In the genomic region with DNA sequence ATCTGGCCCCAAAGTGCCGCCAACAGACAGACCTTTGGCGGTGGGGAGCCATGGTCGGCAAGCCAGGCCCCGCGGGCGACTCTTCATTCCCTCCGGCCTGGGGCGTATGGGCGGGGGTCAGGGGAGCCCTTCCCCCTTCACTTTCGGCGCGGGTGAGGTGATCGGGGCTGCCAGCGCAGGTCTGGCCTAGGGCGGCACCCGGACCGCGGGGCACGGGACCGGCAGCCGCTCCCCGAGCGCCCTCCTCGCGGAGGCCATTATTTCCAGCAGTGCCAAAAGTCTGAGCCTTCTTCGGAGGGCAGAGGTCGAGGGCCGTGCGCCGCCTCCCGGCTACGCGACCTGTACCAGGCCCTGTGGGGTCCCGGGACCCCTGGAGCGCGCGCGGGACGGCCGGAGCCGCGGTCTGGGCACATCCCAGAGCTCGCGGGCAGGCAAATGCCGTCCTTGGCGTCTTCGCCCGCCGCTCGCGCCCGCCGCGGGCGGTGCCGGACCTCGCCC, we compare ENCODE assay signal across 8 cellular contexts. TPM values are rescaled to one million over a fixed set of nuclear protein-coding genes. Genes with fewer than 3 reads are reported as not detected.
DNase-seq lines count a peak whose midpoint lies in the region; ATAC-seq, FAIRE-seq and TF ChIP-seq lines count a peak whose summit lies in the region.

No MANE protein-coding gene starts in this region.

- no peak for TF ChIP-seq CTCF in GM06990 (IDR thresholded peaks at IDR 0.05; ENCODE audit: insufficient read depth, low read length, poor library complexity, severe bottlenecking)
- no peak for TF ChIP-seq CTCF in esophagus squamous epithelium (IDR thresholded peaks at IDR 0.05)
- no peak for TF ChIP-seq CTCF in nephron (IDR thresholded peaks at IDR 0.05; ENCODE audit: unreplicated experiment in 3 of 3)

- ATAC-seq in GM21515 (IDR thresholded peaks at IDR 0.05; ENCODE audit: unreplicated experiment) = peak; percentile 24
- ATAC-seq in activated CD8-positive, alpha-beta T cell treated with anti-CD3 and anti-CD28 coated beads, Interleukin-2, amount 10 ng/mL, durations not matched to agents 7 days and 5 days = peak; percentile 30

- H3K27me3 ChIP-seq in GM06990 (replicated peaks; ENCODE audit: control insufficient read depth, insufficient read depth, low read length) (no peaks in the 10 kb centered on the region), HUES48 (ENCODE audit: control insufficient read depth, insufficient read depth, low read length) (no peaks in the 10 kb centered on the region), esophagus squamous epithelium (no peaks in the 10 kb centered on the region)

- CTCF ChIA-PET in activated CD8-positive, alpha-beta T cell treated with anti-CD3 and anti-CD28 coated beads, Interleukin-2, amount 10 ng/mL, durations not matched to agents 7 days and 5 days (lab: Charles Lee) = no interaction called here

- H3K4me3 ChIP-seq in GM06990 (replicated peaks; ENCODE audit: low read depth, low read length) = peak overlapping the region; percentile 75
- peak overlapping the region; percentile 70 for H3K4me3 ChIP-seq in HUES48 (ENCODE audit: low read depth, low read length)
- H3K4me3 ChIP-seq in esophagus squamous epithelium = peak overlapping the region; percentile 65 to 84 (median 82)

- H3K27ac ChIP-seq in HUES48 (ENCODE audit: low read depth, low read length) (peak overlapping the region; percentile 96), esophagus squamous epithelium (peak overlapping the region; percentile 96 to 99 (median 97))

- H3K27me3 Mint-ChIP-seq in activated CD8-positive, alpha-beta T cell treated with anti-CD3 and anti-CD28 coated beads, Interleukin-2, amount 10 ng/mL, durations not matched to agents 7 days and 5 days (ENCODE audit: low read depth) = no peaks in the 10 kb centered on the region
- no peaks in the 10 kb centered on the region for H3K27me3 Mint-ChIP-seq in nephron (ENCODE audit: low read depth)

- WGBS in esophagus squamous epithelium, 2 donors = no CpG with 5 or more reads among the region's 57 CpGs

- peak overlapping the region; percentile 93 for H3K27ac Mint-ChIP-seq in activated CD8-positive, alpha-beta T cell treated with anti-CD3 and anti-CD28 coated beads, Interleukin-2, amount 10 ng/mL, durations not matched to agents 7 days and 5 days
- peak overlapping the region; percentile 77 to 98 (median 97) for H3K27ac Mint-ChIP-seq in nephron

- peaks cover 7% of the 10 kb centered on the region for H3K36me3 Mint-ChIP-seq in activated CD8-positive, alpha-beta T cell treated with anti-CD3 and anti-CD28 coated beads, Interleukin-2, amount 10 ng/mL, durations not matched to agents 7 days and 5 days (ENCODE audit: low read depth)
- no peaks in the 10 kb centered on the region for H3K36me3 Mint-ChIP-seq in nephron (ENCODE audit: low read depth)

- TF ChIP-seq POLR2A in esophagus squamous epithelium (IDR thresholded peaks at IDR 0.05) = no peak

- no peak for FAIRE-seq in urothelium cell line (lab: Jason Lieb, UNC)

- H3K4me3 Mint-ChIP-seq in activated CD8-positive, alpha-beta T cell treated with anti-CD3 and anti-CD28 coated beads, Interleukin-2, amount 10 ng/mL, durations not matched to agents 7 days and 5 days = peak overlapping the region; percentile 96
- H3K4me3 Mint-ChIP-seq in nephron = peak overlapping the region; percentile 93 to 96 (median 94)

- H3K4me1 ChIP-seq in HUES48 (ENCODE audit: control insufficient read depth, insufficient read depth, low read length) = peaks cover 4% of the 10 kb centered on the region; the same call in 1 of the 2 replicates
- H3K4me1 ChIP-seq in esophagus squamous epithelium = peaks cover 0 to 27% (median 9%) of the 10 kb centered on the region in 3 donors

- intact Hi-C loops in esophagus squamous epithelium (cut with DNase I) = no loop called here

- no peaks in the 10 kb centered on the region for H3K9me3 Mint-ChIP-seq in activated CD8-positive, alpha-beta T cell treated with anti-CD3 and anti-CD28 coated beads, Interleukin-2, amount 10 ng/mL, durations not matched to agents 7 days and 5 days (ENCODE audit: insufficient read depth)
- H3K9me3 Mint-ChIP-seq in nephron = peaks cover 8% of the 10 kb centered on the region

- peak overlapping the region; percentile 88 for H3K9ac ChIP-seq in HUES48 (ENCODE audit: low read depth, low read length)

- POLR2A ChIA-PET in activated CD8-positive, alpha-beta T cell treated with anti-CD3 and anti-CD28 coated beads, Interleukin-2, amount 10 ng/mL, durations not matched to agents 7 days and 5 days (lab: Charles Lee) = interaction anchor here (0.5 to 1.3 kb wide), 8 partner anchors 9 to 914 kb away, joined by 3 to 13 read pairs (median 4); a partner anchor contains a TSS

- H3K36me3 ChIP-seq in GM06990 (ENCODE audit: control insufficient read depth, insufficient read depth, low read length) (no peaks in the 10 kb centered on the region; the same call in 1 of the 2 replicates), HUES48 (ENCODE audit: control insufficient read depth, insufficient read depth, low read length) (peaks cover 3% of the 10 kb centered on the region; the same call in 1 of the 2 replicates), esophagus squamous epithelium (no peaks in the 10 kb centered on the region)

- H3K9me3 ChIP-seq in HUES48 (ENCODE audit: control insufficient read depth, insufficient read depth, low read length) (peaks cover 30% of the 10 kb centered on the region), esophagus squamous epithelium (no peaks in the 10 kb centered on the region)

- H3K4me1 Mint-ChIP-seq in activated CD8-positive, alpha-beta T cell treated with anti-CD3 and anti-CD28 coated beads, Interleukin-2, amount 10 ng/mL, durations not matched to agents 7 days and 5 days (ENCODE audit: low read depth) = peaks cover 10% of the 10 kb centered on the region
- H3K4me1 Mint-ChIP-seq in nephron = peaks cover 12% of the 10 kb centered on the region

- DNase-seq in GM06990 (ENCODE audit: extremely low read depth, insufficient read length) (no peak), esophagus squamous epithelium (lab: John Stamatoyannopoulos, UW) (no peak), urothelium cell line (ENCODE audit: low spot score) (peak; percentile 36), mesenteric fat pad (ENCODE audit: low spot score) (no peak)
- peak; percentile 41 for DNase-seq in activated CD8-positive, alpha-beta T cell treated with anti-CD3 and anti-CD28 coated beads, Interleukin-2, amount 10 ng/mL, durations not matched to agents 7 days and 5 days

RNA-seq across cellular contexts. Expression of a gene that starts 0.6 kb away (rescaled TPM):
- total RNA-seq in activated CD8-positive, alpha-beta T cell treated with anti-CD3 and anti-CD28 coated beads, Interleukin-2, amount 10 ng/mL, durations not matched to agents 7 days and 5 days = 10 to 100 TPM; 24.5 to 24.7 TPM
- 10 to 100 TPM; 24.4 to 29.7 (median 26.8) TPM for total RNA-seq in esophagus squamous epithelium
- total RNA-seq in mesenteric fat pad = 28.4 TPM

RNA-seq across cellular contexts. Expression of a gene that starts 28.5 kb away (rescaled TPM):
- total RNA-seq in activated CD8-positive, alpha-beta T cell treated with anti-CD3 and anti-CD28 coated beads, Interleukin-2, amount 10 ng/mL, durations not matched to agents 7 days and 5 days = not detected
- total RNA-seq in esophagus squamous epithelium (not detected), mesenteric fat pad (not detected)

Comparison
In these comparisons a context has a peak if more than half of its experiments do, and no peak if none do; other contexts are left out.
1. DNase-seq: peak in activated CD8-positive, alpha-beta T cell treated with anti-CD3 and anti-CD28 coated beads, Interleukin-2, amount 10 ng/mL, durations not matched to agents 7 days and 5 days (single experiment) and urothelium cell line (single experiment); none in GM06990 (single experiment), esophagus squamous epithelium (single experiment) and mesenteric fat pad (single experiment).
2. Peak in every context shown above with its lines, with median percentiles within 50 percentile points of each other: H3K4me3 ChIP-seq.